Comparison of ENCODE assay signal across 1 cellular context in the genomic region with DNA sequence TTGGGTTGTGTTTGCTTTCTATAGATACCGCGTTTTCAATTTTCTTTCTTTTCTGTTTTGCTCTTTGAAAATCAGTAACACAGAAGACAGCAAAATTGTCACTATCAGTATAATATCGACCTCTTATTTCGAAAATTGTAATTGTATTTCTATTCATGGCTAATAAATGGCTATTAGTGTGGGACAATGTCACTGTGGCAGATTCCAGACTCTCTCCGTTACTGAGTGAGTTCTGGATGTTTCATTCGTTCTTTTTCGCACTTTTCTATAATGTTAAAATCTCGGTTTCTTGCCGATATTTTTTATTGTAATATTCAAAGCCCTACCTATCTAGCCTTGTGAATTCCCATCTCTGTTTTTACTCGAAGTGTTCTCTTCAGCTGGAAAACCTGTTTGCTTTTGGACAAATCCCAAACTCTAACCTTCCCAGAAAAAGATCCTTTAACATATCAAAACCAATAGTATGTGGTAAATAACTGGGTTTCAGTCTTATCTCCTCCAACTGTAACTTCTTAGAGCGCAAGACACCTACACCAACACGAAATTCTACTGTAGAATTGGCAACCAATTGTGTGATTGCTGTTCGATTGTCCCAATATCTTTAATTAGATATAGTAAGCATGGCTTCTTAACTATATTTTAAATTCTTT.
A peak's percentile ranks its signal among the peaks of the same experiment; 100 is the strongest.
TF ChIP-seq lines count a peak whose summit lies in the region.

No MANE protein-coding gene starts in this region.

TF ChIP-seq in K562, 482 proteins besides CTCF, POLR2A, EP300 and RAD21 (continued from another document and continues in another):
- TF ChIP-seq SIN3A (IDR thresholded peaks at IDR 0.05; ENCODE audit: borderline replicate concordance in 2 of 2, control insufficient read depth in 1 of 2, low read depth in 2 of 2, low read length in 2 of 2) (peak in 1 of 2 experiments; percentile 74; a peak in 1 of 4 replicates), LEF1 (IDR thresholded peaks at IDR 0.05) (peak; percentile 2; the same call in 1 of the 2 replicates), SAFB (IDR thresholded peaks at IDR 0.05; ENCODE audit: borderline replicate concordance, low read depth, low read length) (no peak), HDAC1 (IDR thresholded peaks at IDR 0.05) (0 out of 4 replicates have a peak, but pooled peaks of 1 of the 2 experiments have one; percentile 32), ZNF311 (CRISPR knock-in tag; IDR thresholded peaks at IDR 0.05) (0 out of 2 replicates have a peak, but pooled peaks have one; percentile 7), THRAP3 (IDR thresholded peaks at IDR 0.05; ENCODE audit: borderline replicate concordance) (0 out of 2 replicates have a peak, but pooled peaks have one; percentile 24)
- TF ChIP-seq, protein P1, sequence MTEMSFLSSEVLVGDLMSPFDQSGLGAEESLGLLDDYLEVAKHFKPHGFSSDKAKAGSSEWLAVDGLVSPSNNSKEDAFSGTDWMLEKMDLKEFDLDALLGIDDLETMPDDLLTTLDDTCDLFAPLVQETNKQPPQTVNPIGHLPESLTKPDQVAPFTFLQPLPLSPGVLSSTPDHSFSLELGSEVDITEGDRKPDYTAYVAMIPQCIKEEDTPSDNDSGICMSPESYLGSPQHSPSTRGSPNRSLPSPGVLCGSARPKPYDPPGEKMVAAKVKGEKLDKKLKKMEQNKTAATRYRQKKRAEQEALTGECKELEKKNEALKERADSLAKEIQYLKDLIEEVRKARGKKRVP (CRISPR knock-in tag; IDR thresholded peaks at IDR 0.05) = 0 out of 2 replicates have a peak, but pooled peaks have one; percentile 10
- TF ChIP-seq, protein P2, sequence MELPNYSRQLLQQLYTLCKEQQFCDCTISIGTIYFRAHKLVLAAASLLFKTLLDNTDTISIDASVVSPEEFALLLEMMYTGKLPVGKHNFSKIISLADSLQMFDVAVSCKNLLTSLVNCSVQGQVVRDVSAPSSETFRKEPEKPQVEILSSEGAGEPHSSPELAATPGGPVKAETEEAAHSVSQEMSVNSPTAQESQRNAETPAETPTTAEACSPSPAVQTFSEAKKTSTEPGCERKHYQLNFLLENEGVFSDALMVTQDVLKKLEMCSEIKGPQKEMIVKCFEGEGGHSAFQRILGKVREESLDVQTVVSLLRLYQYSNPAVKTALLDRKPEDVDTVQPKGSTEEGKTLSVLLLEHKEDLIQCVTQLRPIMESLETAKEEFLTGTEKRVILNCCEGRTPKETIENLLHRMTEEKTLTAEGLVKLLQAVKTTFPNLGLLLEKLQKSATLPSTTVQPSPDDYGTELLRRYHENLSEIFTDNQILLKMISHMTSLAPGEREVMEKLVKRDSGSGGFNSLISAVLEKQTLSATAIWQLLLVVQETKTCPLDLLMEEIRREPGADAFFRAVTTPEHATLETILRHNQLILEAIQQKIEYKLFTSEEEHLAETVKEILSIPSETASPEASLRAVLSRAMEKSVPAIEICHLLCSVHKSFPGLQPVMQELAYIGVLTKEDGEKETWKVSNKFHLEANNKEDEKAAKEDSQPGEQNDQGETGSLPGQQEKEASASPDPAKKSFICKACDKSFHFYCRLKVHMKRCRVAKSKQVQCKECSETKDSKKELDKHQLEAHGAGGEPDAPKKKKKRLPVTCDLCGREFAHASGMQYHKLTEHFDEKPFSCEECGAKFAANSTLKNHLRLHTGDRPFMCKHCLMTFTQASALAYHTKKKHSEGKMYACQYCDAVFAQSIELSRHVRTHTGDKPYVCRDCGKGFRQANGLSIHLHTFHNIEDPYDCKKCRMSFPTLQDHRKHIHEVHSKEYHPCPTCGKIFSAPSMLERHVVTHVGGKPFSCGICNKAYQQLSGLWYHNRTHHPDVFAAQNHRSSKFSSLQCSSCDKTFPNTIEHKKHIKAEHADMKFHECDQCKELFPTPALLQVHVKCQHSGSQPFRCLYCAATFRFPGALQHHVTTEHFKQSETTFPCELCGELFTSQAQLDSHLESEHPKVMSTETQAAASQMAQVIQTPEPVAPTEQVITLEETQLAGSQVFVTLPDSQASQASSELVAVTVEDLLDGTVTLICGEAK (IDR thresholded peaks at IDR 0.05) = peak; percentile 45; the same call in 1 of the 2 replicates
- TF ChIP-seq, protein P2 (CRISPR knock-in tag; IDR thresholded peaks at IDR 0.05) = no peak
- TF ChIP-seq, protein P3, sequence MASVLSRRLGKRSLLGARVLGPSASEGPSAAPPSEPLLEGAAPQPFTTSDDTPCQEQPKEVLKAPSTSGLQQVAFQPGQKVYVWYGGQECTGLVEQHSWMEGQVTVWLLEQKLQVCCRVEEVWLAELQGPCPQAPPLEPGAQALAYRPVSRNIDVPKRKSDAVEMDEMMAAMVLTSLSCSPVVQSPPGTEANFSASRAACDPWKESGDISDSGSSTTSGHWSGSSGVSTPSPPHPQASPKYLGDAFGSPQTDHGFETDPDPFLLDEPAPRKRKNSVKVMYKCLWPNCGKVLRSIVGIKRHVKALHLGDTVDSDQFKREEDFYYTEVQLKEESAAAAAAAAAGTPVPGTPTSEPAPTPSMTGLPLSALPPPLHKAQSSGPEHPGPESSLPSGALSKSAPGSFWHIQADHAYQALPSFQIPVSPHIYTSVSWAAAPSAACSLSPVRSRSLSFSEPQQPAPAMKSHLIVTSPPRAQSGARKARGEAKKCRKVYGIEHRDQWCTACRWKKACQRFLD (CRISPR knock-in tag; IDR thresholded peaks at IDR 0.05) = peak; percentile 37; the same call in 1 of the 2 replicates
- TF ChIP-seq, protein P4, sequence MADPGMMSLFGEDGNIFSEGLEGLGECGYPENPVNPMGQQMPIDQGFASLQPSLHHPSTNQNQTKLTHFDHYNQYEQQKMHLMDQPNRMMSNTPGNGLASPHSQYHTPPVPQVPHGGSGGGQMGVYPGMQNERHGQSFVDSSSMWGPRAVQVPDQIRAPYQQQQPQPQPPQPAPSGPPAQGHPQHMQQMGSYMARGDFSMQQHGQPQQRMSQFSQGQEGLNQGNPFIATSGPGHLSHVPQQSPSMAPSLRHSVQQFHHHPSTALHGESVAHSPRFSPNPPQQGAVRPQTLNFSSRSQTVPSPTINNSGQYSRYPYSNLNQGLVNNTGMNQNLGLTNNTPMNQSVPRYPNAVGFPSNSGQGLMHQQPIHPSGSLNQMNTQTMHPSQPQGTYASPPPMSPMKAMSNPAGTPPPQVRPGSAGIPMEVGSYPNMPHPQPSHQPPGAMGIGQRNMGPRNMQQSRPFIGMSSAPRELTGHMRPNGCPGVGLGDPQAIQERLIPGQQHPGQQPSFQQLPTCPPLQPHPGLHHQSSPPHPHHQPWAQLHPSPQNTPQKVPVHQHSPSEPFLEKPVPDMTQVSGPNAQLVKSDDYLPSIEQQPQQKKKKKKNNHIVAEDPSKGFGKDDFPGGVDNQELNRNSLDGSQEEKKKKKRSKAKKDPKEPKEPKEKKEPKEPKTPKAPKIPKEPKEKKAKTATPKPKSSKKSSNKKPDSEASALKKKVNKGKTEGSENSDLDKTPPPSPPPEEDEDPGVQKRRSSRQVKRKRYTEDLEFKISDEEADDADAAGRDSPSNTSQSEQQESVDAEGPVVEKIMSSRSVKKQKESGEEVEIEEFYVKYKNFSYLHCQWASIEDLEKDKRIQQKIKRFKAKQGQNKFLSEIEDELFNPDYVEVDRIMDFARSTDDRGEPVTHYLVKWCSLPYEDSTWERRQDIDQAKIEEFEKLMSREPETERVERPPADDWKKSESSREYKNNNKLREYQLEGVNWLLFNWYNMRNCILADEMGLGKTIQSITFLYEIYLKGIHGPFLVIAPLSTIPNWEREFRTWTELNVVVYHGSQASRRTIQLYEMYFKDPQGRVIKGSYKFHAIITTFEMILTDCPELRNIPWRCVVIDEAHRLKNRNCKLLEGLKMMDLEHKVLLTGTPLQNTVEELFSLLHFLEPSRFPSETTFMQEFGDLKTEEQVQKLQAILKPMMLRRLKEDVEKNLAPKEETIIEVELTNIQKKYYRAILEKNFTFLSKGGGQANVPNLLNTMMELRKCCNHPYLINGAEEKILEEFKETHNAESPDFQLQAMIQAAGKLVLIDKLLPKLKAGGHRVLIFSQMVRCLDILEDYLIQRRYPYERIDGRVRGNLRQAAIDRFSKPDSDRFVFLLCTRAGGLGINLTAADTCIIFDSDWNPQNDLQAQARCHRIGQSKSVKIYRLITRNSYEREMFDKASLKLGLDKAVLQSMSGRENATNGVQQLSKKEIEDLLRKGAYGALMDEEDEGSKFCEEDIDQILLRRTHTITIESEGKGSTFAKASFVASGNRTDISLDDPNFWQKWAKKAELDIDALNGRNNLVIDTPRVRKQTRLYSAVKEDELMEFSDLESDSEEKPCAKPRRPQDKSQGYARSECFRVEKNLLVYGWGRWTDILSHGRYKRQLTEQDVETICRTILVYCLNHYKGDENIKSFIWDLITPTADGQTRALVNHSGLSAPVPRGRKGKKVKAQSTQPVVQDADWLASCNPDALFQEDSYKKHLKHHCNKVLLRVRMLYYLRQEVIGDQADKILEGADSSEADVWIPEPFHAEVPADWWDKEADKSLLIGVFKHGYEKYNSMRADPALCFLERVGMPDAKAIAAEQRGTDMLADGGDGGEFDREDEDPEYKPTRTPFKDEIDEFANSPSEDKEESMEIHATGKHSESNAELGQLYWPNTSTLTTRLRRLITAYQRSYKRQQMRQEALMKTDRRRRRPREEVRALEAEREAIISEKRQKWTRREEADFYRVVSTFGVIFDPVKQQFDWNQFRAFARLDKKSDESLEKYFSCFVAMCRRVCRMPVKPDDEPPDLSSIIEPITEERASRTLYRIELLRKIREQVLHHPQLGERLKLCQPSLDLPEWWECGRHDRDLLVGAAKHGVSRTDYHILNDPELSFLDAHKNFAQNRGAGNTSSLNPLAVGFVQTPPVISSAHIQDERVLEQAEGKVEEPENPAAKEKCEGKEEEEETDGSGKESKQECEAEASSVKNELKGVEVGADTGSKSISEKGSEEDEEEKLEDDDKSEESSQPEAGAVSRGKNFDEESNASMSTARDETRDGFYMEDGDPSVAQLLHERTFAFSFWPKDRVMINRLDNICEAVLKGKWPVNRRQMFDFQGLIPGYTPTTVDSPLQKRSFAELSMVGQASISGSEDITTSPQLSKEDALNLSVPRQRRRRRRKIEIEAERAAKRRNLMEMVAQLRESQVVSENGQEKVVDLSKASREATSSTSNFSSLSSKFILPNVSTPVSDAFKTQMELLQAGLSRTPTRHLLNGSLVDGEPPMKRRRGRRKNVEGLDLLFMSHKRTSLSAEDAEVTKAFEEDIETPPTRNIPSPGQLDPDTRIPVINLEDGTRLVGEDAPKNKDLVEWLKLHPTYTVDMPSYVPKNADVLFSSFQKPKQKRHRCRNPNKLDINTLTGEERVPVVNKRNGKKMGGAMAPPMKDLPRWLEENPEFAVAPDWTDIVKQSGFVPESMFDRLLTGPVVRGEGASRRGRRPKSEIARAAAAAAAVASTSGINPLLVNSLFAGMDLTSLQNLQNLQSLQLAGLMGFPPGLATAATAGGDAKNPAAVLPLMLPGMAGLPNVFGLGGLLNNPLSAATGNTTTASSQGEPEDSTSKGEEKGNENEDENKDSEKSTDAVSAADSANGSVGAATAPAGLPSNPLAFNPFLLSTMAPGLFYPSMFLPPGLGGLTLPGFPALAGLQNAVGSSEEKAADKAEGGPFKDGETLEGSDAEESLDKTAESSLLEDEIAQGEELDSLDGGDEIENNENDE (IDR thresholded peaks at IDR 0.05; ENCODE audit: low read depth, low read length) = no peak
- TF ChIP-seq, protein P5, sequence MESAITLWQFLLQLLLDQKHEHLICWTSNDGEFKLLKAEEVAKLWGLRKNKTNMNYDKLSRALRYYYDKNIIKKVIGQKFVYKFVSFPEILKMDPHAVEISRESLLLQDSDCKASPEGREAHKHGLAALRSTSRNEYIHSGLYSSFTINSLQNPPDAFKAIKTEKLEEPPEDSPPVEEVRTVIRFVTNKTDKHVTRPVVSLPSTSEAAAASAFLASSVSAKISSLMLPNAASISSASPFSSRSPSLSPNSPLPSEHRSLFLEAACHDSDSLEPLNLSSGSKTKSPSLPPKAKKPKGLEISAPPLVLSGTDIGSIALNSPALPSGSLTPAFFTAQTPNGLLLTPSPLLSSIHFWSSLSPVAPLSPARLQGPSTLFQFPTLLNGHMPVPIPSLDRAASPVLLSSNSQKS (CRISPR knock-in tag; IDR thresholded peaks at IDR 0.05) = no peak
